Comparison of ENCODE assay signal across 1 cellular context in the genomic region with DNA sequence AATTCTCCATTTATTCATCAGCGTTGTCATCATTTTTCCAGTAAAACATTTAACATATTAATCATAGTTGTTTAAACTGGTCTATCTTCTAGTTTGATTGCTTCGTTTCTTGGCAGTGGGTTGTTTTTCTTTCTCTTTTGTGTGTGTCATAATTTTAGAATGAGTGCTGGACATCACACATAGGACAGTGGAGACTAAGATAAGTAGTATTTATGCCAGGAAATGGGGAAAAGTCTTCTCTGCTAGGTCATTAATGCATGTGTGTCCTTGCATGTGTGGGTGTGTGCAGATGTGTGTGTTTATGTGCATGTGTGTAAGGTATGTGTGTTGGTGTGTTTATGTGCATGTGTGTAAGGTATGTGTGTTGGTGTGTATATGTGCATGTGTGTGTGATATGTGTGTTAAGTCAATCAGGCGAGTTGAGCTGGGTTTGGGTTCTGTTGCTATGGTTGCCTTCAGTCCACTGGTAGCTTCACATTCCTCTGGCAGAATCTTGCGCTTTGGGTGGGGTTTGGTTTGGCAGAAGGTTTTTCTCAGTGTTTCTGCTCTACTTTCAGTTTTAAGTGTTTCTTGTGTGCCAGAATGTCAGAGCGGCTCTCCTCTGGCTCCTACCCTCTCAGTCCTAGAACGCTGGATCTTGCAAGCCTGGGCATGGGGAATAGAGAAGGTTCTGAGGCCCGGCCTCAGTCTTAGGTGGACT.
TF ChIP-seq lines count a peak whose summit lies in the region.

No MANE protein-coding gene starts in this region.

TF ChIP-seq in HepG2, 621 proteins besides CTCF, POLR2A, EP300 and RAD21:
- TF ChIP-seq, protein P1, sequence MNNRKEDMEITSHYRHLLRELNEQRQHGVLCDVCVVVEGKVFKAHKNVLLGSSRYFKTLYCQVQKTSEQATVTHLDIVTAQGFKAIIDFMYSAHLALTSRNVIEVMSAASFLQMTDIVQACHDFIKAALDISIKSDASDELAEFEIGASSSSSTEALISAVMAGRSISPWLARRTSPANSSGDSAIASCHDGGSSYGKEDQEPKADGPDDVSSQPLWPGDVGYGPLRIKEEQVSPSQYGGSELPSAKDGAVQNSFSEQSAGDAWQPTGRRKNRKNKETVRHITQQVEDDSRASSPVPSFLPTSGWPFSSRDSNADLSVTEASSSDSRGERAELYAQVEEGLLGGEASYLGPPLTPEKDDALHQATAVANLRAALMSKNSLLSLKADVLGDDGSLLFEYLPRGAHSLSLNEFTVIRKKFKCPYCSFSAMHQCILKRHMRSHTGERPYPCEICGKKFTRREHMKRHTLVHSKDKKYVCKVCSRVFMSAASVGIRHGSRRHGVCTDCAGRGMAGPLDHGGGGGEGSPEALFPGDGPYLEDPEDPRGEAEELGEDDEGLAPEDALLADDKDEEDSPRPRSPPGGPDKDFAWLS (CRISPR knock-in tag; IDR thresholded peaks at IDR 0.05; ENCODE audit: borderline replicate concordance): no peak
- TF ChIP-seq NPAS2 (CRISPR knock-in tag; IDR thresholded peaks at IDR 0.05; ENCODE audit: borderline replicate concordance): no peak
- TF ChIP-seq, protein P2, sequence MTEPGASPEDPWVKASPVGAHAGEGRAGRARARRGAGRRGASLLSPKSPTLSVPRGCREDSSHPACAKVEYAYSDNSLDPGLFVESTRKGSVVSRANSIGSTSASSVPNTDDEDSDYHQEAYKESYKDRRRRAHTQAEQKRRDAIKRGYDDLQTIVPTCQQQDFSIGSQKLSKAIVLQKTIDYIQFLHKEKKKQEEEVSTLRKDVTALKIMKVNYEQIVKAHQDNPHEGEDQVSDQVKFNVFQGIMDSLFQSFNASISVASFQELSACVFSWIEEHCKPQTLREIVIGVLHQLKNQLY (CRISPR knock-in tag; IDR thresholded peaks at IDR 0.05): no peak
- TF ChIP-seq, protein P3, sequence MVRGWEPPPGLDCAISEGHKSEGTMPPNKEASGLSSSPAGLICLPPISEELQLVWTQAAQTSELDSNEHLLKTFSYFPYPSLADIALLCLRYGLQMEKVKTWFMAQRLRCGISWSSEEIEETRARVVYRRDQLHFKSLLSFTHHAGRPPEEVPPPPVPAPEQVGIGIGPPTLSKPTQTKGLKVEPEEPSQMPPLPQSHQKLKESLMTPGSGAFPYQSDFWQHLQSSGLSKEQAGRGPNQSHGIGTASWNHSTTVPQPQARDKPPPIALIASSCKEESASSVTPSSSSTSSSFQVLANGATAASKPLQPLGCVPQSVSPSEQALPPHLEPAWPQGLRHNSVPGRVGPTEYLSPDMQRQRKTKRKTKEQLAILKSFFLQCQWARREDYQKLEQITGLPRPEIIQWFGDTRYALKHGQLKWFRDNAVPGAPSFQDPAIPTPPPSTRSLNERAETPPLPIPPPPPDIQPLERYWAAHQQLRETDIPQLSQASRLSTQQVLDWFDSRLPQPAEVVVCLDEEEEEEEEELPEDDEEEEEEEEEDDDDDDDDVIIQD (CRISPR knock-in tag; IDR thresholded peaks at IDR 0.05; ENCODE audit: low read depth): no peak
- TF ChIP-seq TRIM24 (CRISPR knock-in tag; IDR thresholded peaks at IDR 0.05): no peak
- TF ChIP-seq, protein P4, sequence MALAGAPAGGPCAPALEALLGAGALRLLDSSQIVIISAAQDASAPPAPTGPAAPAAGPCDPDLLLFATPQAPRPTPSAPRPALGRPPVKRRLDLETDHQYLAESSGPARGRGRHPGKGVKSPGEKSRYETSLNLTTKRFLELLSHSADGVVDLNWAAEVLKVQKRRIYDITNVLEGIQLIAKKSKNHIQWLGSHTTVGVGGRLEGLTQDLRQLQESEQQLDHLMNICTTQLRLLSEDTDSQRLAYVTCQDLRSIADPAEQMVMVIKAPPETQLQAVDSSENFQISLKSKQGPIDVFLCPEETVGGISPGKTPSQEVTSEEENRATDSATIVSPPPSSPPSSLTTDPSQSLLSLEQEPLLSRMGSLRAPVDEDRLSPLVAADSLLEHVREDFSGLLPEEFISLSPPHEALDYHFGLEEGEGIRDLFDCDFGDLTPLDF (CRISPR knock-in tag; IDR thresholded peaks at IDR 0.05): no peak
- no peak for TF ChIP-seq CBFB (CRISPR knock-in tag; IDR thresholded peaks at IDR 0.05)
- no peak for TF ChIP-seq ZNF549 (CRISPR knock-in tag; IDR thresholded peaks at IDR 0.05)
- no peak for TF ChIP-seq HOXA3 (CRISPR knock-in tag; IDR thresholded peaks at IDR 0.05)
- no peak for TF ChIP-seq PAX8 (CRISPR knock-in tag; IDR thresholded peaks at IDR 0.05; ENCODE audit: borderline replicate concordance)
- no peak for TF ChIP-seq KLF13 (CRISPR knock-in tag; IDR thresholded peaks at IDR 0.05)
- TF ChIP-seq ZMYM2 (CRISPR knock-in tag; IDR thresholded peaks at IDR 0.05): no peak
- TF ChIP-seq, protein P5, sequence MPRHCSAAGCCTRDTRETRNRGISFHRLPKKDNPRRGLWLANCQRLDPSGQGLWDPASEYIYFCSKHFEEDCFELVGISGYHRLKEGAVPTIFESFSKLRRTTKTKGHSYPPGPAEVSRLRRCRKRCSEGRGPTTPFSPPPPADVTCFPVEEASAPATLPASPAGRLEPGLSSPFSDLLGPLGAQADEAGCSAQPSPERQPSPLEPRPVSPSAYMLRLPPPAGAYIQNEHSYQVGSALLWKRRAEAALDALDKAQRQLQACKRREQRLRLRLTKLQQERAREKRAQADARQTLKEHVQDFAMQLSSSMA (CRISPR knock-in tag; IDR thresholded peaks at IDR 0.05): no peak
- no peak for TF ChIP-seq ELF4 (CRISPR knock-in tag; IDR thresholded peaks at IDR 0.05; ENCODE audit: borderline replicate concordance)
- TF ChIP-seq, protein P6, sequence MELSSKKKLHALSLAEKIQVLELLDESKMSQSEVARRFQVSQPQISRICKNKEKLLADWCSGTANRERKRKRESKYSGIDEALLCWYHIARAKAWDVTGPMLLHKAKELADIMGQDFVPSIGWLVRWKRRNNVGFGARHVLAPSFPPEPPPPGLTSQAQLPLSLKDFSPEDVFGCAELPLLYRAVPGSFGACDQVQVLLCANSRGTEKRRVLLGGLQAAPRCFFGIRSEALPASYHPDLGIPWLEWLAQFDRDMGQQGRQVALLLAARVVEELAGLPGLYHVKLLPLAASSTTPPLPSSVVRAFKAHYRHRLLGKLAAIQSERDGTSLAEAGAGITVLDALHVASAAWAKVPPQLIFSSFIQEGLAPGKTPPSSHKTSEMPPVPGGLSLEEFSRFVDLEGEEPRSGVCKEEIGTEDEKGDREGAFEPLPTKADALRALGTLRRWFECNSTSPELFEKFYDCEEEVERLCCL (CRISPR knock-in tag; IDR thresholded peaks at IDR 0.05; ENCODE audit: borderline replicate concordance): no peak
- TF ChIP-seq ZSCAN21 (CRISPR knock-in tag; IDR thresholded peaks at IDR 0.05; ENCODE audit: borderline replicate concordance): no peak
- no peak for TF ChIP-seq GTF3A (CRISPR knock-in tag; conservative IDR thresholded peaks at IDR 0.05)
- TF ChIP-seq, protein P7, sequence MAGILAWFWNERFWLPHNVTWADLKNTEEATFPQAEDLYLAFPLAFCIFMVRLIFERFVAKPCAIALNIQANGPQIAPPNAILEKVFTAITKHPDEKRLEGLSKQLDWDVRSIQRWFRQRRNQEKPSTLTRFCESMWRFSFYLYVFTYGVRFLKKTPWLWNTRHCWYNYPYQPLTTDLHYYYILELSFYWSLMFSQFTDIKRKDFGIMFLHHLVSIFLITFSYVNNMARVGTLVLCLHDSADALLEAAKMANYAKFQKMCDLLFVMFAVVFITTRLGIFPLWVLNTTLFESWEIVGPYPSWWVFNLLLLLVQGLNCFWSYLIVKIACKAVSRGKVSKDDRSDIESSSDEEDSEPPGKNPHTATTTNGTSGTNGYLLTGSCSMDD (CRISPR knock-in tag; IDR thresholded peaks at IDR 0.05): no peak
- TF ChIP-seq THAP11 (CRISPR knock-in tag; IDR thresholded peaks at IDR 0.05): no peak
